1 cellular context compared by ENCODE assay signal in the genomic region with DNA sequence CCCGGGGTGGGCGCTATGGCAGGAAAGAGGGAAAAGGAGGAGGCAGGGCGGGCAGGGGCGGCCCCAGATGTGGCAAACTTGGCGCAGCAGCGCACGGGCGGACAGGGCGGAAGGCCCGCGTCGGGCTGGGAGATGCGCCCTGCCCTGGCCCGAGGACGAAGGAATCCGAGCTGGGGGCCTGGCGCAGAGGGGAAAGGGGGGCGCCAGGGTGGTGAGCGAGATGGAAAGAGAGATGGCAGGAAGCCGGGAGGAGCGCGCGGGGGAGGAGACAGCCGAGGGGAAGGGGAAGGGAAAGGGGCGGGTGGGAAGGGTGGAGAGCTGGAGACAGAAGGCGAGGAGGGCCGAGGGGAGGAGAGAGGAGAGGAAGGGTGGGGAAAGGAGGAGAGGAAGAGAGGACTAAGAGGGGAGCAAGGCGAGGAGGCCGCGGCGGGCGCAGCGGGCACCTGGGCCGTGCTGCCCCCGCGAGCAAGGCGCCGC.
TF ChIP-seq lines count a peak whose summit lies in the region.

A gene (plus strand): TSS at position 380 of the 477 bp plus-strand sequence. CDS start 147 bp downstream, outside the sequence.

TF ChIP-seq in K562, 482 proteins besides CTCF, POLR2A, EP300 and RAD21 (continued from another document):
- TF ChIP-seq, protein P1, sequence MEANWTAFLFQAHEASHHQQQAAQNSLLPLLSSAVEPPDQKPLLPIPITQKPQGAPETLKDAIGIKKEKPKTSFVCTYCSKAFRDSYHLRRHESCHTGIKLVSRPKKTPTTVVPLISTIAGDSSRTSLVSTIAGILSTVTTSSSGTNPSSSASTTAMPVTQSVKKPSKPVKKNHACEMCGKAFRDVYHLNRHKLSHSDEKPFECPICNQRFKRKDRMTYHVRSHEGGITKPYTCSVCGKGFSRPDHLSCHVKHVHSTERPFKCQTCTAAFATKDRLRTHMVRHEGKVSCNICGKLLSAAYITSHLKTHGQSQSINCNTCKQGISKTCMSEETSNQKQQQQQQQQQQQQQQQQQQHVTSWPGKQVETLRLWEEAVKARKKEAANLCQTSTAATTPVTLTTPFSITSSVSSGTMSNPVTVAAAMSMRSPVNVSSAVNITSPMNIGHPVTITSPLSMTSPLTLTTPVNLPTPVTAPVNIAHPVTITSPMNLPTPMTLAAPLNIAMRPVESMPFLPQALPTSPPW (CRISPR knock-in tag; IDR thresholded peaks at IDR 0.05), result peak; percentile 56
- TF ChIP-seq ZNF316 (IDR thresholded peaks at IDR 0.05), result no peak
- TF ChIP-seq, protein P2, sequence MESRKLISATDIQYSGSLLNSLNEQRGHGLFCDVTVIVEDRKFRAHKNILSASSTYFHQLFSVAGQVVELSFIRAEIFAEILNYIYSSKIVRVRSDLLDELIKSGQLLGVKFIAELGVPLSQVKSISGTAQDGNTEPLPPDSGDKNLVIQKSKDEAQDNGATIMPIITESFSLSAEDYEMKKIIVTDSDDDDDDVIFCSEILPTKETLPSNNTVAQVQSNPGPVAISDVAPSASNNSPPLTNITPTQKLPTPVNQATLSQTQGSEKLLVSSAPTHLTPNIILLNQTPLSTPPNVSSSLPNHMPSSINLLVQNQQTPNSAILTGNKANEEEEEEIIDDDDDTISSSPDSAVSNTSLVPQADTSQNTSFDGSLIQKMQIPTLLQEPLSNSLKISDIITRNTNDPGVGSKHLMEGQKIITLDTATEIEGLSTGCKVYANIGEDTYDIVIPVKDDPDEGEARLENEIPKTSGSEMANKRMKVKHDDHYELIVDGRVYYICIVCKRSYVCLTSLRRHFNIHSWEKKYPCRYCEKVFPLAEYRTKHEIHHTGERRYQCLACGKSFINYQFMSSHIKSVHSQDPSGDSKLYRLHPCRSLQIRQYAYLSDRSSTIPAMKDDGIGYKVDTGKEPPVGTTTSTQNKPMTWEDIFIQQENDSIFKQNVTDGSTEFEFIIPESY (CRISPR knock-in tag; IDR thresholded peaks at IDR 0.05), result peak; percentile 54
